27 cellular contexts compared by ENCODE assay signal in the genomic region with DNA sequence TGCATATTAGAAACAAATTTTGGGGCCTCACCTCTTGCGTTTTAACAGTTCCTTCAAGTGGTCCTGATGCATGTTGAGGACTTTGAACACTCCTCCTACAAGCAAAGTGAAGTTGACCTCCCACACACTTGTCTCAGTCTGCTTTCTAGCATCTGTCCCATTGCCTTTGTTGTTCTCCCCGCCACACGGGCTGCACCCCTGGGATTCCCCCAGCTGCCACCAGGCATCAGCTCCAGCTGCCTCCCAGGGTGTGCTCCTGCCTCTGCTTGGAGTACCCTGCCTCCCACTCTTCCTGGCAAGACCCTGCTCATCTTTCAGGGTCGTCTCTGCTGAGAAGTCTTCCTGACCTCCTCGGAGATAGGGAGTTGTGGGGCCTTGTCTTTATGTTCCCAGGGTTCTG. TPM values are rescaled to one million over a fixed set of nuclear protein-coding genes. Genes with fewer than 3 reads are reported as not detected.
DNase-seq lines count a peak whose midpoint lies in the region; ATAC-seq, FAIRE-seq and TF ChIP-seq lines count a peak whose summit lies in the region.
"Had no signal": no experiment of that assay in that cellular context is flagged by ENCODE, and none has a peak within 500 bp of the region (broad histone marks: within the 10 kb centered on the region; RNA-seq: fewer than 3 reads in every experiment).

No MANE protein-coding gene starts in this region.

- H2AFZ ChIP-seq in GM23338: no peak overlapping the region

- H3K4me3 Mint-ChIP-seq in activated T-cell treated with anti-CD3 and anti-CD28 coated beads, Interleukin-2, amount 50 U/mL, for 24 hours: no peak overlapping the region
- H3K4me3 Mint-ChIP-seq in GM23338: no peak overlapping the region
- H3K4me3 Mint-ChIP-seq in WTC11: no peak overlapping the region
- no peak overlapping the region for H3K4me3 Mint-ChIP-seq in neural crest cell
- H3K4me3 Mint-ChIP-seq: CD8-positive, alpha-beta T cell; central memory CD8-positive, alpha-beta T cell; memory B cell; natural killer cell treated with Interleukin-12 subunit alpha and Interleukin-12 subunit beta and Interleukin-15 and Interleukin-18, amount 100 ng/mL, for 72 hours had no signal

- peak overlapping the region; percentile 58; the same call in 1 of the 2 replicates for H3K27ac ChIP-seq in GM23338 (ENCODE audit: low read depth)
- no peak overlapping the region for H3K27ac ChIP-seq in small intestine (ENCODE audit: low read depth in 1 of 2, low read length in 1 of 2)
- H3K27ac ChIP-seq: ascending aorta, epithelial cell of prostate, prostate gland, skin epidermis, WERI-Rb-1 had no signal

- no peaks in the 10 kb centered on the region for H3K9me3 ChIP-seq in small intestine (ENCODE audit: control insufficient read depth, low read depth)
- H3K9me3 ChIP-seq: ascending aorta, MG63, prostate gland had no signal

- peak; percentile 47 for ATAC-seq in GM23338
- peak; percentile 10; the same call in 1 of the 2 replicates for ATAC-seq in WTC11
- ATAC-seq in GM18498 (IDR thresholded peaks at IDR 0.05; ENCODE audit: unreplicated experiment): no peak
- ATAC-seq: CD8-positive, alpha-beta T cell; natural killer cell treated with Interleukin-12 subunit alpha and Interleukin-12 subunit beta and Interleukin-15 and Interleukin-18, amount 100 ng/mL, for 72 hours; Right ventricle myocardium inferior had no signal

- peaks cover 100% of the 10 kb centered on the region for H3K79me2 ChIP-seq in GM23338 (replicated peaks; ENCODE audit: insufficient read depth)

- peak overlapping the region; percentile 45 for H3K27ac Mint-ChIP-seq in activated T-cell treated with anti-CD3 and anti-CD28 coated beads, Interleukin-2, amount 50 U/mL, for 24 hours
- H3K27ac Mint-ChIP-seq in GM23338 (peak overlapping the region; percentile 51), WTC11 (peak overlapping the region; percentile 61), neural crest cell (ENCODE audit: unreplicated experiment) (peak overlapping the region; percentile 8)
- H3K27ac Mint-ChIP-seq: memory B cell; natural killer cell treated with Interleukin-12 subunit alpha and Interleukin-12 subunit beta and Interleukin-15 and Interleukin-18, amount 100 ng/mL, for 72 hours had no signal

- H3K4me3 ChIP-seq in GM23338 (no peak overlapping the region), small intestine (ENCODE audit: low read depth in 1 of 2, low read length in 2 of 2) (no peak overlapping the region)
- H3K4me3 ChIP-seq: ascending aorta, MG63, prostate gland, skin epidermis had no signal

- CTCF ChIA-PET in WTC11 (lab: Charles Lee): no interaction called here

- H3F3A ChIP-seq in GM23338 (replicated peaks; ENCODE audit: low read depth): no peaks in the 10 kb centered on the region

- no peaks in the 10 kb centered on the region for H3K27me3 Mint-ChIP-seq in activated T-cell treated with anti-CD3 and anti-CD28 coated beads, Interleukin-2, amount 50 U/mL, for 24 hours
- H3K27me3 Mint-ChIP-seq in GM23338 (ENCODE audit: insufficient read depth, low read depth, poor library complexity) (peaks cover 2% of the 10 kb centered on the region), WTC11 (ENCODE audit: low read depth) (no peaks in the 10 kb centered on the region), neural crest cell (ENCODE audit: low read depth) (no peaks in the 10 kb centered on the region)
- H3K27me3 Mint-ChIP-seq: natural killer cell treated with Interleukin-12 subunit alpha and Interleukin-12 subunit beta and Interleukin-15 and Interleukin-18, amount 100 ng/mL, for 72 hours had no signal

- WGBS in small intestine, 3 donors: 29 to 48% (median 43%) methylated on average over 5 of the region's 5 CpGs

- DNase-seq in activated T-cell treated with anti-CD3 and anti-CD28 coated beads, Interleukin-2, amount 50 U/mL, for 24 hours: no peak
- no peak for DNase-seq in activated T-cell treated with anti-CD3 and anti-CD28 coated beads for 4 hours
- no peak for DNase-seq in GM23338 (ENCODE audit: low spot score)
- no peak for DNase-seq in WTC11 (ENCODE audit: low spot score)
- no peak for DNase-seq in neural crest cell (ENCODE audit: low read depth, low spot score)
- no peak for DNase-seq in NCI-H146 treated with DMSO at 0.1 percent for 48 hours (lab: John Stamatoyannopoulos, UW; ENCODE audit: unreplicated experiment)
- DNase-seq in small intestine: no peak
- DNase-seq: activated effector memory CD4-positive, alpha-beta T cell treated with Interleukin-2 at 50 U/mL for 16 hours; CD8-positive, alpha-beta T cell; DND-41; foreskin fibroblast; IMR-90; MG63; NCI-H1436 treated with DMSO at 0.1 percent for 48 hours; NCI-H345; substantia nigra; WERI-Rb-1 had no signal

- H4K20me1 ChIP-seq in GM23338 (replicated peaks; ENCODE audit: insufficient read depth): peaks cover 79% of the 10 kb centered on the region

- no peak for FAIRE-seq in small intestine (lab: Jason Lieb, UNC)
- FAIRE-seq: keratinocyte had no signal

- no peaks in the 10 kb centered on the region for H3K9me3 Mint-ChIP-seq in activated T-cell treated with anti-CD3 and anti-CD28 coated beads, Interleukin-2, amount 50 U/mL, for 24 hours
- H3K9me3 Mint-ChIP-seq in GM23338 (no peaks in the 10 kb centered on the region), WTC11 (no peaks in the 10 kb centered on the region), neural crest cell (no peaks in the 10 kb centered on the region)
- H3K9me3 Mint-ChIP-seq: CD8-positive, alpha-beta T cell; central memory CD8-positive, alpha-beta T cell; memory B cell; natural killer cell treated with Interleukin-12 subunit alpha and Interleukin-12 subunit beta and Interleukin-15 and Interleukin-18, amount 100 ng/mL, for 72 hours had no signal

- peaks cover 64% of the 10 kb centered on the region for H3K4me1 Mint-ChIP-seq in activated T-cell treated with anti-CD3 and anti-CD28 coated beads, Interleukin-2, amount 50 U/mL, for 24 hours (ENCODE audit: low read depth)
- H3K4me1 Mint-ChIP-seq in GM23338 (peaks cover 52% of the 10 kb centered on the region), WTC11 (peaks cover 66% of the 10 kb centered on the region), neural crest cell (peaks cover 41% of the 10 kb centered on the region)
- H3K4me1 Mint-ChIP-seq: central memory CD8-positive, alpha-beta T cell had no signal

- H3K36me3 ChIP-seq in GM23338 (ENCODE audit: insufficient read depth) (no peaks in the 10 kb centered on the region), small intestine (ENCODE audit: control insufficient read depth in 2 of 2, insufficient read depth in 2 of 2, low read length in 2 of 2) (no peaks in the 10 kb centered on the region)
- H3K36me3 ChIP-seq: ascending aorta, MG63, prostate gland, WERI-Rb-1 had no signal

- H3K27me3 ChIP-seq in GM23338 (ENCODE audit: insufficient read depth) (no peaks in the 10 kb centered on the region), small intestine (ENCODE audit: control insufficient read depth in 2 of 2, insufficient read depth in 2 of 2, low read length in 2 of 2) (no peaks in the 10 kb centered on the region)
- H3K27me3 ChIP-seq: ascending aorta, MG63 had no signal

- peak overlapping the region; percentile 33 for H3K4me2 ChIP-seq in GM23338

- H3K4me1 ChIP-seq in GM23338 (ENCODE audit: insufficient read depth) (peaks cover 80% of the 10 kb centered on the region), small intestine (ENCODE audit: control insufficient read depth in 2 of 2, insufficient read depth in 1 of 2, low read depth in 1 of 2, low read length in 1 of 2) (peaks cover 2 to 8% of the 10 kb centered on the region in 2 donors)

- POLR2A ChIA-PET in WTC11 (lab: Charles Lee): no interaction called here

- no peaks in the 10 kb centered on the region for H3K36me3 Mint-ChIP-seq in activated T-cell treated with anti-CD3 and anti-CD28 coated beads, Interleukin-2, amount 50 U/mL, for 24 hours (ENCODE audit: low read depth)
- no peaks in the 10 kb centered on the region for H3K36me3 Mint-ChIP-seq in GM23338 (ENCODE audit: low read depth)
- no peaks in the 10 kb centered on the region for H3K36me3 Mint-ChIP-seq in WTC11
- no peaks in the 10 kb centered on the region for H3K36me3 Mint-ChIP-seq in neural crest cell (ENCODE audit: low read depth)
- H3K36me3 Mint-ChIP-seq: CD8-positive, alpha-beta T cell; natural killer cell treated with Interleukin-12 subunit alpha and Interleukin-12 subunit beta and Interleukin-15 and Interleukin-18, amount 100 ng/mL, for 72 hours had no signal

- H3K9me2 ChIP-seq in GM23338 (ENCODE audit: insufficient read depth): no peaks in the 10 kb centered on the region

- no peak for TF ChIP-seq CTCF in GM23338 (conservative IDR thresholded peaks at IDR 0.05; ENCODE audit: low read depth in 2 of 2)
- no peak for TF ChIP-seq CTCF in WTC11 (IDR thresholded peaks at IDR 0.05)
- TF ChIP-seq CTCF in neural crest cell (conservative IDR thresholded peaks at IDR 0.05): no peak

TF ChIP-seq in GM23338, 12 proteins besides CTCF, POLR2A, EP300 and RAD21 (continues in another document):
- TF ChIP-seq NANOG (IDR thresholded peaks at IDR 0.05; ENCODE audit: borderline replicate concordance) (no peak), POLR2AphosphoS5 (IDR thresholded peaks at IDR 0.05; ENCODE audit: low read depth) (no peak), ZNF331 (CRISPR knock-in tag; IDR thresholded peaks at IDR 0.05; ENCODE audit: low read depth) (no peak)

TF ChIP-seq in WTC11, 78 proteins besides CTCF, POLR2A, EP300 and RAD21 (continues in another document):
- TF ChIP-seq NR1H2 (CRISPR knock-in tag; IDR thresholded peaks at IDR 0.05): no peak

RNA-seq across cellular contexts. Expression of a gene that starts 52.2 kb away (rescaled TPM):
- 92.2 and 95.6 TPM in 2 replicates for total RNA-seq in GM23338 (2014; rRNA removed; shearing (Covaris generic))
- polyA plus RNA-seq in GM23338 (2016; fragmentation: Nextera tagmentation; extraction: Ambion mirVana) (20.0 and 20.4 TPM in 2 replicates), small intestine (1 to 10 TPM in 2 of 3 donors, under 1 TPM in 1; 0.54 to 6.5 (median 1.1) TPM)
- total RNA-seq in WTC11 (2021) (116 to 125 TPM (median 120 TPM) in 3 replicates), neural crest cell (67.6 and 70.3 TPM in 2 replicates)

Comparison
In these comparisons a context has a peak if more than half of its experiments do, and no peak if none do; other contexts are left out.
1. H3K27ac Mint-ChIP-seq: peak in every context shown above with its lines; median percentile 61 in WTC11; 51 in GM23338; 45 in activated T-cell treated with anti-CD3 and anti-CD28 coated beads, Interleukin-2, amount 50 U/mL, for 24 hours; 8 in neural crest cell.